Comparison of ENCODE assay signal across 1 cellular context in genomic region chr11:1770528-1770927, GRCh38.
TF ChIP-seq lines count a peak whose summit lies in the region.

No MANE protein-coding gene starts in this region.

TF ChIP-seq in A549, 52 proteins besides CTCF, POLR2A, EP300 and RAD21 (continued from another document):
- TF ChIP-seq GATA3 (IDR thresholded peaks at IDR 0.05; ENCODE audit: borderline replicate concordance), result no peak
- no peak for TF ChIP-seq MAZ (IDR thresholded peaks at IDR 0.05; ENCODE audit: borderline replicate concordance, low read depth, low read length)
- no peak for TF ChIP-seq ZFP36 (IDR thresholded peaks at IDR 0.05; ENCODE audit: borderline replicate concordance, partially characterized antibody)
- no peak for TF ChIP-seq REST (IDR thresholded peaks at IDR 0.05)
- no peak for TF ChIP-seq CHD2 (IDR thresholded peaks at IDR 0.05; ENCODE audit: low read length, partially characterized antibody)
